In the genomic region with DNA sequence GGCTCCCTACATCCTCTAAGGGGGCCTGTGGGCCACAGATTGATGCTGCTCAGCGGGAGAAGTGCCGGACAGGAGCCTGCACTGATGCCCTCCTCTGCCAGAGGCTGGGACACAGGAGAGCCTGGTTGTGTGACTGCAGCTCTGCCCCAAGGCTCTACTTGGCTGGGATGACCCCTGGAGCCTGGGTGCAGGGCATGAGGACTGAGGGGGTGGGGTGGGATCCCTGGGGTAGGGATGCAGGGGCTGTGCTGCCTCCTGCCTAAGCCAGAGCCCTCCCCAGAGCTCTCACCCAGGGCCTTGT, we compare ENCODE assay signal across 19 cellular contexts. TPM values are rescaled to one million over a fixed set of nuclear protein-coding genes. Genes with fewer than 3 reads are reported as not detected.
"Had no signal": no experiment of that assay in that cellular context is flagged by ENCODE, and none has a peak within 500 bp of the region (broad histone marks: within the 10 kb centered on the region; RNA-seq: fewer than 3 reads in every experiment).

No MANE protein-coding gene starts in this region.

- H3K9me3 Mint-ChIP-seq: activated naive CD4-positive, alpha-beta T cell treated with anti-CD3 and anti-CD28 coated beads for 36 hours; nephron had no signal

- H3K9me3 ChIP-seq: prostate gland, SJSA1, thoracic aorta had no signal

- H3K36me3 ChIP-seq: prostate gland, SJSA1, spleen, thoracic aorta had no signal

- DNase-seq: activated CD4-positive, alpha-beta T cell treated with anti-CD3 and anti-CD28 coated beads for 4 hours; activated CD8-positive, alpha-beta memory T cell treated with anti-CD3 and anti-CD28 coated beads, Interleukin-2, amount 50 U/mL, for 48 hours; activated CD8-positive, alpha-beta T cell treated with anti-CD3 and anti-CD28 coated beads, Interleukin-2, amount 10 ng/mL, durations not matched to agents 7 days and 5 days; activated naive CD4-positive, alpha-beta T cell treated with anti-CD3 and anti-CD28 coated beads for 36 hours; central memory CD4-positive, alpha-beta T cell; effector CD4-positive, alpha-beta T cell; glutamatergic neuron; occipital lobe; stimulated activated CD4-positive, alpha-beta T cell treated with anti-CD3 and anti-CD28 coated beads, Interleukin-2, amount 100 ng/mL, for 24 hours; stimulated activated naive CD4-positive, alpha-beta T cell treated with Interleukin-2 at 50 U/mL for 16 hours; T1000 had no signal

- H3K4me3 ChIP-seq: coronary artery, prostate gland, SJSA1, spleen, thoracic aorta had no signal

- H3K27ac ChIP-seq: coronary artery, SJSA1, spleen, thoracic aorta, VCaP had no signal

- ATAC-seq: activated CD8-positive, alpha-beta T cell treated with anti-CD3 and anti-CD28 coated beads, Interleukin-2, amount 10 ng/mL, durations not matched to agents 7 days and 5 days had no signal

- H3K4me1 Mint-ChIP-seq: nephron had no signal

- H3K27me3 ChIP-seq: SJSA1 had no signal

- H3K27ac Mint-ChIP-seq: activated CD8-positive, alpha-beta T cell treated with anti-CD3 and anti-CD28 coated beads, Interleukin-2, amount 10 ng/mL, durations not matched to agents 7 days and 5 days; activated naive CD4-positive, alpha-beta T cell treated with anti-CD3 and anti-CD28 coated beads for 36 hours had no signal

- H3K4me3 Mint-ChIP-seq: activated CD8-positive, alpha-beta T cell treated with anti-CD3 and anti-CD28 coated beads, Interleukin-2, amount 10 ng/mL, durations not matched to agents 7 days and 5 days; activated naive CD4-positive, alpha-beta T cell treated with anti-CD3 and anti-CD28 coated beads for 36 hours; nephron had no signal

- FAIRE-seq: endothelial cell of umbilical vein had no signal

- H3K4me1 ChIP-seq: prostate gland, SJSA1 had no signal

RNA-seq across cellular contexts. Expression of a gene that starts 0.6 kb away (rescaled TPM):
- total RNA-seq: activated CD8-positive, alpha-beta T cell treated with anti-CD3 and anti-CD28 coated beads, Interleukin-2, amount 10 ng/mL, durations not matched to agents 7 days and 5 days; activated naive CD4-positive, alpha-beta T cell treated with anti-CD3 and anti-CD28 coated beads for 36 hours; endothelial cell of umbilical vein; occipital lobe; SJSA1; spleen; thoracic aorta had no signal
- polyA plus RNA-seq: endothelial cell of umbilical vein, spleen had no signal
